24 cellular contexts compared by ENCODE assay signal in genomic region chr2:84989422-84989821, GRCh38.
"Had no signal": no experiment of that assay in that cellular context is flagged by ENCODE, and none has a peak within 500 bp of the region (broad histone marks: within the 10 kb centered on the region; RNA-seq: fewer than 3 reads in every experiment).

No MANE protein-coding gene starts in this region.

- DNase-seq: activated CD4-positive, alpha-beta T cell treated with anti-CD3 and anti-CD28 coated beads, Interleukin-2, amount 50 U/mL, for 48 hours; activated gamma-delta T cell treated with Interleukin-2 at 50 U/mL for 16 hours; amniotic stem cell; cortex of kidney; endodermal cell; heart left ventricle; left colon; pancreas; psoas muscle; right cardiac atrium; stimulated activated CD4-positive, alpha-beta T cell treated with anti-CD3 and anti-CD28 coated beads, Interleukin-12 subunit alpha, Interleukin-12 subunit beta, amount 100 ng/mL, for 4 hours; stimulated activated CD4-positive, alpha-beta T cell treated with anti-CD3 and anti-CD28 coated beads, Interleukin-4, amount 100 ng/mL, for 4 hours; stomach; T-helper 9 cell; uterus had no signal

- H3K4me3 Mint-ChIP-seq: activated naive CD8-positive, alpha-beta T cell; activated T-helper 1 cell treated with anti-CD3 and anti-CD28 coated beads, Interleukin-12 subunit alpha, Interleukin-12 subunit beta, Interleukin-2, Interleukin-4 antibody, amounts not matched to agents 30 ng/mL and 10 ng/mL and 1 ng/mL, durations not matched to agents 14 hours and 24 hours and 36 hours; endodermal cell; memory B cell; nephron; WTC11 had no signal

- H3K9me3 Mint-ChIP-seq: activated T-helper 1 cell treated with anti-CD3 and anti-CD28 coated beads, Interleukin-12 subunit alpha, Interleukin-12 subunit beta, Interleukin-2, Interleukin-4 antibody, amounts not matched to agents 30 ng/mL and 10 ng/mL and 1 ng/mL, durations not matched to agents 14 hours and 24 hours and 36 hours; endodermal cell; memory B cell; nephron; WTC11 had no signal

- H3K4me3 ChIP-seq: gastroesophageal sphincter, heart left ventricle, pancreas, psoas muscle, stomach, suprapubic skin, tibial nerve, uterus had no signal

- ATAC-seq: gastroesophageal sphincter, heart left ventricle, left colon, pancreas, psoas muscle, right cardiac atrium, WTC11 had no signal

- H3K36me3 ChIP-seq: gastroesophageal sphincter, neutrophil, pancreas, stomach, suprapubic skin, tibial nerve, uterus had no signal

- H3K27ac ChIP-seq: gastroesophageal sphincter, heart left ventricle, pancreas, stomach, suprapubic skin, tibial nerve, uterus had no signal

- H3K4me1 ChIP-seq: uterus had no signal

- H3K27me3 ChIP-seq: gastroesophageal sphincter, heart left ventricle, neutrophil, pancreas, stomach, suprapubic skin, tibial nerve, uterus had no signal

- H3K27me3 Mint-ChIP-seq: activated naive CD8-positive, alpha-beta T cell; memory B cell had no signal

- H3K27ac Mint-ChIP-seq: activated naive CD8-positive, alpha-beta T cell; activated T-helper 1 cell treated with anti-CD3 and anti-CD28 coated beads, Interleukin-12 subunit alpha, Interleukin-12 subunit beta, Interleukin-2, Interleukin-4 antibody, amounts not matched to agents 30 ng/mL and 10 ng/mL and 1 ng/mL, durations not matched to agents 14 hours and 24 hours and 36 hours; endodermal cell; nephron; WTC11 had no signal

- H3K36me3 Mint-ChIP-seq: WTC11 had no signal

- H3K9me3 ChIP-seq: gastroesophageal sphincter, heart left ventricle, neutrophil, pancreas, psoas muscle, stomach, suprapubic skin, tibial nerve, uterus had no signal
